ENCODE assay signal across 17 cellular contexts in genomic region chr4:119692001-119692400, GRCh38.
DNase-seq lines count a peak whose midpoint lies in the region; ATAC-seq, FAIRE-seq and TF ChIP-seq lines count a peak whose summit lies in the region.
"Had no signal": no experiment of that assay in that cellular context is flagged by ENCODE, and none has a peak within 500 bp of the region (broad histone marks: within the 10 kb centered on the region; RNA-seq: fewer than 3 reads in every experiment).

No MANE protein-coding gene starts in this region.

- FAIRE-seq in islet of Langerhans (lab: Jason Lieb, UNC) = peak; percentile 33
- FAIRE-seq: K562 had no signal

- DNase-seq in AG08396 (ENCODE audit: low spot score) = peak; percentile 27
- peak; percentile 11 for DNase-seq in HS-5 (ENCODE audit: low read depth)
- peak; percentile 31 for DNase-seq in choroid plexus epithelial cell (ENCODE audit: low read depth)
- DNase-seq in NCI-H510A treated with DMSO at 0.1 percent for 48 hours (lab: John Stamatoyannopoulos, UW) = no peak
- DNase-seq in mucosa of descending colon = no peak
- no peak for DNase-seq in stimulated activated CD4-positive, alpha-beta T cell treated with anti-CD3 and anti-CD28 coated beads, Interleukin-4, amount 100 ng/mL, for 4 hours
- no peak for DNase-seq in NCI-H2081 treated with DMSO at 0.1 percent for 48 hours (lab: John Stamatoyannopoulos, UW)
- DNase-seq: activated naive CD4-positive, alpha-beta T cell treated with anti-CD3 and anti-CD28 coated beads, Interleukin-2, amount 10 ng/mL, durations not matched to agents 7 days and 5 days; head of caudate nucleus; NCI-H1105; NCI-H2171 treated with DMSO at 0.1 percent for 48 hours; SHP77; spleen; T-helper 17 cell had no signal

- intact Hi-C loops in mucosa of descending colon (cut with DNase I, micrococcal nuclease) = no loop called here

- ATAC-seq in mucosa of descending colon = no peak
- ATAC-seq: K562, T-helper 17 cell had no signal

- no peaks in the 10 kb centered on the region for H3K9me3 ChIP-seq in mucosa of descending colon
- H3K9me3 ChIP-seq: vagina had no signal

- no peaks in the 10 kb centered on the region for H3K36me3 ChIP-seq in mucosa of descending colon (ENCODE audit: low read depth)
- H3K36me3 ChIP-seq: spleen, vagina had no signal

- H3K4me1 ChIP-seq in mucosa of descending colon (ENCODE audit: low read depth) = no peaks in the 10 kb centered on the region
- H3K4me1 ChIP-seq: spleen, vagina had no signal

- TF ChIP-seq CTCF in choroid plexus epithelial cell (conservative IDR thresholded peaks at IDR 0.05; ENCODE audit: low read depth, low read length) (peak; percentile 31), mucosa of descending colon (IDR thresholded peaks at IDR 0.05) (no peak)

- no peak overlapping the region for H3K4me3 ChIP-seq in choroid plexus epithelial cell (ENCODE audit: low read depth, low read length)
- H3K4me3 ChIP-seq in mucosa of descending colon = no peak overlapping the region
- H3K4me3 ChIP-seq: K562, spleen, vagina had no signal

Comparison
In these comparisons a context has a peak if more than half of its experiments do, and no peak if none do; other contexts are left out.
1. DNase-seq: peak in AG08396 (single experiment), HS-5 (single experiment) and choroid plexus epithelial cell (single experiment); none in NCI-H510A treated with DMSO at 0.1 percent for 48 hours (single experiment), mucosa of descending colon (0 of 3), stimulated activated CD4-positive, alpha-beta T cell treated with anti-CD3 and anti-CD28 coated beads, Interleukin-4, amount 100 ng/mL, for 4 hours (0 of 2) and NCI-H2081 treated with DMSO at 0.1 percent for 48 hours (single experiment).